In the genomic region with DNA sequence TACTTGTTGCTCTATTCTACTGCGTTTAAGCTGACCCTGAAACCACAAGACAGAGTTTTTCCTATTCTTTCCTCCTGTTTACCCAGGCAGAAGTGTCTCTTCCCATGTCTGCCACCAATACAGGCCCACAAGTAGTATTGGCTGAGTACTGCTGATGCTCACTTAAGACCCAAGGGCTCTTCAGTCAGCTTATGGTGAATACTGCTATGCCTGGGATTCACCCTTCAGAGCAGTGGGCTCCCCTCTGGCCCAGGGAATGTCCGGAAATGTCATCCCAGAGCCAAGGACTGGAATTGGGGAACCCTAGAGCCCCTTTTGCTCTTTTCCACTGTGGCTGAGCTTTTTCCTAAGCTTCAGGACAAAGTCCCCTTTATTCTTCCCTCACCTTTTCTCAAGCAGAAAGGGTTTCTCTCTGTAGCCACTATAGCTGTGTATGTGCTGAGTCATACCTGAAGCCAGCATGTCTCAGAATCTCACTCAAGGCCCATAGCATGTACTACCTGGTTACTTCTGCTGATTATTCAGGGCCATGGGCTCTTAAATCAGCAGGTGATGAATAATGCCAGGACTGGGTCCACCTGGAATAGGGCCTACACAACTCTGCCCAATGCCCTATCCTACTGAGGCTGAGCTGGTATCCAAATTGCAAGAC, we compare ENCODE assay signal across 19 cellular contexts.
DNase-seq lines count a peak whose midpoint lies in the region; ATAC-seq, FAIRE-seq and TF ChIP-seq lines count a peak whose summit lies in the region.
"Had no signal": no experiment of that assay in that cellular context is flagged by ENCODE, and none has a peak within 500 bp of the region (broad histone marks: within the 10 kb centered on the region; RNA-seq: fewer than 3 reads in every experiment).

No MANE protein-coding gene starts in this region.

- TF ChIP-seq POLR2A in A549 (IDR thresholded peaks at IDR 0.05; ENCODE audit: low read length): no peak

- H3K27ac ChIP-seq in A549: 0 out of 6 replicates have a peak overlapping the region, but pooled peaks of 1 of the 2 experiments have one; percentile 26
- H3K27ac ChIP-seq: dorsolateral prefrontal cortex, esophagus muscularis mucosa, heart left ventricle, uterus had no signal

- no peak for TF ChIP-seq RAD21 in A549 (conservative IDR thresholded peaks at IDR 0.05 in 1 of 2, IDR thresholded peaks at IDR 0.05 in 1 of 2)

- intact Hi-C loops in cardiac septum (cut with DNase I): no loop called here

- no peak for TF ChIP-seq CTCF in A549 (IDR thresholded peaks at IDR 0.05)

- no peak for ATAC-seq in A549
- ATAC-seq in GM19023 (IDR thresholded peaks at IDR 0.05; ENCODE audit: unreplicated experiment): peak; percentile 84
- peak; percentile 59 for ATAC-seq in HG02943 (IDR thresholded peaks at IDR 0.05; ENCODE audit: low read depth, unreplicated experiment)
- no peak for ATAC-seq in GM21447 (IDR thresholded peaks at IDR 0.05; ENCODE audit: unreplicated experiment)
- ATAC-seq in GM21526 (IDR thresholded peaks at IDR 0.05; ENCODE audit: low FRiP score, unreplicated experiment): no peak
- no peak for ATAC-seq in HG02938 (IDR thresholded peaks at IDR 0.05; ENCODE audit: unreplicated experiment)
- ATAC-seq: heart left ventricle; stimulated activated naive CD8-positive, alpha-beta T cell treated with anti-CD3 and anti-CD28 coated beads, Interleukin-15, amount 100 ng/mL, for 72 hours had no signal

- no peak for FAIRE-seq in A549 (lab: Jason Lieb, UNC)
- no peak for FAIRE-seq in RCC 7860 (lab: Jason Lieb, UNC)
- FAIRE-seq: A204.1 had no signal

- H3K4me3 ChIP-seq in A549: no peak overlapping the region
- H3K4me3 ChIP-seq: dorsolateral prefrontal cortex, esophagus muscularis mucosa, heart left ventricle, uterus had no signal

- H3K9me3 ChIP-seq in A549: no peaks in the 10 kb centered on the region; the same call in 2 of the 3 replicates
- H3K9me3 ChIP-seq: uterus had no signal

- POLR2A ChIA-PET in A549 (lab: Yijun Ruan, JAX): no interaction called here

- H3K4me1 ChIP-seq in A549: no peaks in the 10 kb centered on the region
- H3K4me1 ChIP-seq: esophagus muscularis mucosa, heart left ventricle, uterus had no signal

- CTCF ChIA-PET in A549 (lab: Yijun Ruan, JAX): no interaction called here

- no peak overlapping the region for H3K4me2 ChIP-seq in A549

- 55% methylated on average over 2 of the region's 2 CpGs for WGBS in A549 (ENCODE audit: missing lambda C conversion rate)

- TF ChIP-seq EP300 in A549 (IDR thresholded peaks at IDR 0.05): no peak

- peak in 1 of 2 experiments; percentile 15 for DNase-seq in A549 (ENCODE audit: low read depth in 1 of 2, low spot score in 1 of 2)
- peak; percentile 6 for DNase-seq in RCC 7860 (ENCODE audit: low spot score)
- no peak for DNase-seq in cardiac septum (ENCODE audit: low spot score)
- DNase-seq: activated T-cell treated with anti-CD3 and anti-CD28 coated beads for 4 hours; dorsolateral prefrontal cortex; heart left ventricle; mesenchymal stem cell; NCI-H2107; NCI-H748 treated with DMSO at 0.1 percent for 48 hours; nephron progenitor cell; stimulated activated naive CD8-positive, alpha-beta T cell treated with anti-CD3 and anti-CD28 coated beads, Interleukin-15, amount 100 ng/mL, for 72 hours; uterus had no signal

TF ChIP-seq in A549, 52 proteins besides CTCF, POLR2A, EP300 and RAD21:
- TF ChIP-seq MAFK (IDR thresholded peaks at IDR 0.05; ENCODE audit: partially characterized antibody) (peak; percentile 62), EHF (CRISPR knock-in tag; IDR thresholded peaks at IDR 0.05) (no peak), NFE2L2 (conservative IDR thresholded peaks at IDR 0.05; ENCODE audit: low read length) (peak; percentile 51), NR3C1 (IDR thresholded peaks at IDR 0.05) (no peak), KDM1A (IDR thresholded peaks at IDR 0.05; ENCODE audit: low read depth) (no peak)

Comparison
In these comparisons a context has a peak if more than half of its experiments do, and no peak if none do; other contexts are left out.
1. ATAC-seq: peak in GM19023 (single experiment) and HG02943 (single experiment); none in A549 (0 of 2), GM21447 (single experiment), GM21526 (single experiment) and HG02938 (single experiment).